ENCODE assay signal across 30 cellular contexts in the genomic region with DNA sequence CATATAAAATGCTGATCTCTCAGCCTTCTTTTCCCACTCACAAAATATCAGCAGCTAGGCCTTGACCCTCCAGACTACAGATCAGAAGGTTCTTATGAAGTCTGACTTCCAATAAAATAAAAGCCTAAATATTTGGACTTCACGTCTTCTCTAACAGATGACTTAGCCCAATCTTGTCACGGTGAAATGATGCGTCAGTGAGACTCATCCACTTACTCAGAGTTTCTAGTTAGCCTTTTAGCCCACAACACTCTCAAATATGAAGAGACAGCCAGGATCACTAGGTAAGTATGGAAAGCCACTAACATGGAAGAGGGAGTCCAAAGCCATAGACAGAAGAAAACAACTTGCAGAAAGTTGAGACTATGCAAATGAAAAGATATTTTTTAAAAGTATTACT.
"Had no signal": no experiment of that assay in that cellular context is flagged by ENCODE, and none has a peak within 500 bp of the region (broad histone marks: within the 10 kb centered on the region; RNA-seq: fewer than 3 reads in every experiment).

No MANE protein-coding gene starts in this region.

- ATAC-seq: activated CD4-positive, alpha-beta T cell treated with anti-CD3 and anti-CD28 coated beads for 36 hours; activated T-cell treated with anti-CD3 and anti-CD28 coated beads, Interleukin-2, amount 50 U/mL, for 4 hours; left lung; naive thymus-derived CD8-positive, alpha-beta T cell had no signal

- H3K4me2 ChIP-seq: smooth muscle cell had no signal

- H3K4me1 ChIP-seq: adrenal gland, ascending aorta, breast epithelium, left lung, sigmoid colon, vagina had no signal

- H3K27me3 ChIP-seq: adrenal gland, ascending aorta, breast epithelium, left lung, sigmoid colon, vagina had no signal

- H3K4me1 Mint-ChIP-seq: activated CD4-positive, alpha-beta T cell treated with anti-CD3 and anti-CD28 coated beads for 36 hours; immature natural killer cell; naive thymus-derived CD8-positive, alpha-beta T cell had no signal

- H3K27me3 Mint-ChIP-seq: activated B cell treated with CpG ODN at 0.5 μM for 24 hours; activated CD4-positive, alpha-beta T cell treated with anti-CD3 and anti-CD28 coated beads for 36 hours; activated naive CD8-positive, alpha-beta T cell; naive thymus-derived CD8-positive, alpha-beta T cell; type B pancreatic cell had no signal

- H3K4me3 ChIP-seq: adrenal gland, ascending aorta, breast epithelium, coronary artery, left lung, lung, sigmoid colon, smooth muscle cell, thoracic aorta, vagina had no signal

- H3K4me3 Mint-ChIP-seq: activated B cell treated with CpG ODN at 0.5 μM for 24 hours; activated CD4-positive, alpha-beta T cell treated with anti-CD3 and anti-CD28 coated beads for 36 hours; activated naive CD8-positive, alpha-beta T cell; activated T-cell treated with anti-CD3 and anti-CD28 coated beads, Interleukin-2, amount 50 U/mL, for 4 hours; immature natural killer cell; mesothelial cell of epicardium; naive thymus-derived CD8-positive, alpha-beta T cell; type B pancreatic cell had no signal

- H3K27ac Mint-ChIP-seq: activated B cell treated with CpG ODN at 0.5 μM for 24 hours; activated CD4-positive, alpha-beta T cell treated with anti-CD3 and anti-CD28 coated beads for 36 hours; activated naive CD8-positive, alpha-beta T cell; activated T-helper 2 cell treated with anti-CD3 and anti-CD28 coated beads, Interferon-gamma antibody, Interleukin-2, Interleukin-4, amounts not matched to agents 10 μg/mL and 5 μg/mL and 100 μg/mL, durations not matched to agents 14 hours and 24 hours and 36 hours; immature natural killer cell; mesothelial cell of epicardium; naive thymus-derived CD8-positive, alpha-beta T cell; type B pancreatic cell had no signal

- H3K9me3 Mint-ChIP-seq: activated B cell treated with CpG ODN at 0.5 μM for 24 hours, mesothelial cell of epicardium, type B pancreatic cell had no signal

- H3K27ac ChIP-seq: adrenal gland, ascending aorta, breast epithelium, coronary artery, left lung, sigmoid colon, thoracic aorta, vagina had no signal

- DNase-seq: activated B cell treated with CpG ODN at 0.5 μM for 24 hours; activated CD4-positive, alpha-beta T cell treated with anti-CD3 and anti-CD28 coated beads for 36 hours; activated CD4-positive, alpha-beta T cell treated with anti-CD3 and anti-CD28 coated beads, Interleukin-2, amount 50 U/mL, for 4 hours; activated CD8-positive, alpha-beta memory T cell treated with anti-CD3 and anti-CD28 coated beads for 24 hours; activated CD8-positive, alpha-beta memory T cell treated with anti-CD3 and anti-CD28 coated beads, Interleukin-2, amount 50 U/mL, for 4 hours; activated naive CD4-positive, alpha-beta T cell; activated T-cell treated with anti-CD3 and anti-CD28 coated beads, Interleukin-2, amount 50 U/mL, for 4 hours; adrenal gland; cerebellar nuclear complex; immature natural killer cell; left lung; naive thymus-derived CD8-positive, alpha-beta T cell; retina; sigmoid colon; stimulated activated CD4-positive, alpha-beta T cell treated with anti-CD3 and anti-CD28 coated beads, Interleukin-15, amount 100 ng/mL, for 24 hours; stimulated activated CD4-positive, alpha-beta T cell treated with anti-CD3 and anti-CD28 coated beads, Interleukin-2, amount 100 ng/mL, for 48 hours; stimulated activated CD8-positive, alpha-beta memory T cell treated with anti-CD3 and anti-CD28 coated beads, Interleukin-4, amount 100 ng/mL, for 48 hours; stimulated activated naive CD4-positive, alpha-beta T cell; T-helper 9 cell had no signal
